7 cellular contexts compared by ENCODE assay signal in genomic region chr22:31206460-31206859, GRCh38. TPM values are rescaled to one million over a fixed set of nuclear protein-coding genes. Genes with fewer than 3 reads are reported as not detected.
A peak's percentile ranks its signal among the peaks of the same experiment; 100 is the strongest.
DNase-seq lines count a peak whose midpoint lies in the region; ATAC-seq and TF ChIP-seq lines count a peak whose summit lies in the region.
"Not testable (repeated sequence)": the region's sequence is repeated elsewhere in the genome, so short reads cannot be mapped to it uniquely, and the experiment has no call there.

No MANE protein-coding gene starts in this region.

- POLR2A ChIA-PET in Caco-2 (lab: Charles Lee): not testable (repeated sequence)

- peaks cover 20% of the 10 kb centered on the region for H3K4me1 ChIP-seq in Caco-2
- H3K4me1 ChIP-seq in RWPE2 (ENCODE audit: insufficient read depth, poor library complexity, severe bottlenecking): peaks cover 17% of the 10 kb centered on the region
- H3K4me1 ChIP-seq in thyroid gland: peaks cover 9 to 19% of the 10 kb centered on the region in 2 donors

- H3K27me3 Mint-ChIP-seq in Caco-2 (ENCODE audit: insufficient read depth, unreplicated experiment); activated naive CD4-positive, alpha-beta T cell treated with anti-CD3 and anti-CD28 coated beads, Interleukin-2, amount 50 U/mL, for 24 hours; chondrocyte (ENCODE audit: low read depth); nephron progenitor cell (ENCODE audit: low read depth, poor library complexity): not testable (repeated sequence)

- peaks cover 16% of the 10 kb centered on the region for H3K36me3 Mint-ChIP-seq in Caco-2 (ENCODE audit: insufficient read depth, unreplicated experiment)
- H3K36me3 Mint-ChIP-seq in activated naive CD4-positive, alpha-beta T cell treated with anti-CD3 and anti-CD28 coated beads, Interleukin-2, amount 50 U/mL, for 24 hours: not testable (repeated sequence)
- H3K36me3 Mint-ChIP-seq in chondrocyte (ENCODE audit: low read depth): peaks cover 18% of the 10 kb centered on the region
- peaks cover 37% of the 10 kb centered on the region for H3K36me3 Mint-ChIP-seq in nephron progenitor cell (ENCODE audit: low read depth)

- not testable (repeated sequence) for H3K9me3 Mint-ChIP-seq in Caco-2 (ENCODE audit: unreplicated experiment); activated naive CD4-positive, alpha-beta T cell treated with anti-CD3 and anti-CD28 coated beads, Interleukin-2, amount 50 U/mL, for 24 hours; chondrocyte (ENCODE audit: low read depth); nephron progenitor cell

- H3K4me3 Mint-ChIP-seq in Caco-2 (ENCODE audit: unreplicated experiment); activated naive CD4-positive, alpha-beta T cell treated with anti-CD3 and anti-CD28 coated beads, Interleukin-2, amount 50 U/mL, for 24 hours; chondrocyte (ENCODE audit: unreplicated experiment); nephron progenitor cell: not testable (repeated sequence)

- not testable (repeated sequence) for DNase-seq in Caco-2; RWPE2 (ENCODE audit: low spot score); chondrocyte (ENCODE audit: low spot score); left ventricle myocardium superior; nephron progenitor cell
- DNase-seq in thyroid gland: peak; percentile 32 to 45

- H3K27ac ChIP-seq in RWPE2 (ENCODE audit: poor library complexity, severe bottlenecking) (peak overlapping the region; percentile 46), thyroid gland (peak overlapping the region; percentile 38 to 52 (median 41))

- intact Hi-C loops in Caco-2 (cut with micrococcal nuclease; ENCODE audit: unreplicated experiment); left ventricle myocardium superior (cut with micrococcal nuclease); thyroid gland (cut with DNase I): not testable (repeated sequence)

- ATAC-seq in RWPE2 (ENCODE audit: low read depth): not testable (repeated sequence)
- peak; percentile 62 for ATAC-seq in left ventricle myocardium superior

- TF ChIP-seq CTCF in Caco-2 (IDR thresholded peaks at IDR 0.05; ENCODE audit: insufficient read depth in 1 of 2, low read depth in 1 of 2, low read length in 1 of 2, severe bottlenecking in 1 of 2, unreplicated experiment in 1 of 2); RWPE2 (IDR thresholded peaks at IDR 0.05; ENCODE audit: poor library complexity, severe bottlenecking); chondrocyte (IDR thresholded peaks at IDR 0.05); nephron progenitor cell (IDR thresholded peaks at IDR 0.05); thyroid gland (IDR thresholded peaks at IDR 0.05): not testable (repeated sequence)

- H3K4me3 ChIP-seq in Caco-2 (ENCODE audit: low read depth, low read length); RWPE2 (ENCODE audit: severe bottlenecking); thyroid gland (replicated peaks in 1 of 3): not testable (repeated sequence)

- H3K9me3 ChIP-seq in Caco-2; RWPE2 (ENCODE audit: severe bottlenecking); thyroid gland: not testable (repeated sequence)

- peaks cover 20% of the 10 kb centered on the region for H3K4me1 Mint-ChIP-seq in Caco-2 (ENCODE audit: low read depth, unreplicated experiment)
- peaks cover 26% of the 10 kb centered on the region for H3K4me1 Mint-ChIP-seq in activated naive CD4-positive, alpha-beta T cell treated with anti-CD3 and anti-CD28 coated beads, Interleukin-2, amount 50 U/mL, for 24 hours
- not testable (repeated sequence) for H3K4me1 Mint-ChIP-seq in chondrocyte (ENCODE audit: low read depth)
- H3K4me1 Mint-ChIP-seq in nephron progenitor cell: peaks cover 17% of the 10 kb centered on the region

- CTCF ChIA-PET in Caco-2 (lab: Charles Lee): interaction anchor here (0.6 to 1.6 kb wide), 2 partner anchors 66 to 81 kb away, joined by 3 to 9 read pairs; no protein-coding TSS in a partner anchor

- TSS peak; percentile 39 for BruUV-seq in Caco-2 (replicated peaks; lab: Mats Ljungman, UMichigan)

- WGBS in thyroid gland, 2 donors: 44 to 53% methylated on average over 3 of the region's 3 CpGs

- not testable (repeated sequence) for H3K36me3 ChIP-seq in Caco-2 (ENCODE audit: control insufficient read depth, insufficient read depth, low read length)
- peaks cover 14% of the 10 kb centered on the region for H3K36me3 ChIP-seq in RWPE2 (ENCODE audit: low read depth)
- H3K36me3 ChIP-seq in thyroid gland: peaks cover 11 to 13% of the 10 kb centered on the region in 2 donors

- not testable (repeated sequence) for H3K27me3 ChIP-seq in Caco-2 (replicated peaks; ENCODE audit: control insufficient read depth, insufficient read depth, low read length); RWPE2 (ENCODE audit: insufficient read depth, poor library complexity, severe bottlenecking); thyroid gland

- TF ChIP-seq POLR2A in thyroid gland (IDR thresholded peaks at IDR 0.05): not testable (repeated sequence)

- H3K27ac Mint-ChIP-seq in Caco-2 (ENCODE audit: unreplicated experiment): peak overlapping the region; percentile 76
- H3K27ac Mint-ChIP-seq in activated naive CD4-positive, alpha-beta T cell treated with anti-CD3 and anti-CD28 coated beads, Interleukin-2, amount 50 U/mL, for 24 hours: peak overlapping the region; percentile 41
- H3K27ac Mint-ChIP-seq in chondrocyte (ENCODE audit: unreplicated experiment): peak overlapping the region; percentile 24
- peak overlapping the region; percentile 77 for H3K27ac Mint-ChIP-seq in nephron progenitor cell

RNA-seq across cellular contexts. Expression of gene LIMK2, which starts 5.6 kb away (rescaled TPM):
- 34.8 and 36.3 TPM in 2 replicates for total RNA-seq in Caco-2 (2022)
- total RNA-seq in chondrocyte: 54.4 to 91.0 TPM (median 58.6 TPM) in 3 replicates
- total RNA-seq in left ventricle myocardium superior: 8.6 TPM
- 100 to 1,000 TPM in 2 of 4 donors, 10 to 100 TPM in 2; 85.0 to 123 (median 99.4) TPM for total RNA-seq in thyroid gland

RNA-seq across cellular contexts. Expression of gene RNF185, which starts 46.5 kb away (rescaled TPM):
- 27.8 and 30.3 TPM in 2 replicates for total RNA-seq in Caco-2 (2022)
- total RNA-seq in chondrocyte: 28.6 to 36.9 TPM (median 35.8 TPM) in 3 replicates
- total RNA-seq in left ventricle myocardium superior: 21.4 TPM
- total RNA-seq in thyroid gland: 10 to 100 TPM; 56.0 to 63.1 (median 58.1) TPM

Comparison
In these comparisons a context has a peak if more than half of its experiments do, and no peak if none do; other contexts are left out.
1. H3K27ac Mint-ChIP-seq: peak in every context shown above with its lines; median percentile 77 in nephron progenitor cell; 76 in Caco-2; 41 in activated naive CD4-positive, alpha-beta T cell treated with anti-CD3 and anti-CD28 coated beads, Interleukin-2, amount 50 U/mL, for 24 hours; 24 in chondrocyte.